In the genomic region with DNA sequence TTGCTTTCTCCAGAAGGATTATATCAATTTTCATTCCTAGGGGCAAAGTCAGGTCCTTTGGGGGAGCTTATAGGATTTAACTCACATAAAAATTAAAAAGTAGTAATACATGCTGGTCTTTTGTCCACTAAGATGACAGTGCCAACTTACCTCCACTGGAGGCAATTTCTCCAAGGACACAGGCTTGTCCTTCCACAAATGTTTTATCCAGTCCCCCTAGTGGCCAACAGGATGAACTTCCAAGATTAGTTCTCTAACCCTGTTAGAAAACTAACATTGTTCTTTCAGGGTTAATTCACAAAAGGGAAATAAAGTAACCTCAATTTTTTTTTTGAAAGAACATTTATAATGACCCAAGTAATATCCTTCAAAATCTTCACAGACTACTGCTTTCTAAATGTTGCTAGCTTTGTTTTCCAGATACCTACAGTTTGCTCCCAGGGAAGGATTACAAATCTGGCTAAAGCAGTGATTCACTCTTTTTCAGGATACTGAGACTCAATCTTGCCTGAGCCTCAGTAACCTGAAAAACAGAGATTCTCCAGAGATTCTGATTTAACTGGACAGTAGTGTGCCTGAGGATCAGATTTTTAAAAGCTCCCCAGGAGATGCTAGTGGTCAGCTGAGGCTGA, we compare ENCODE assay signal across 1 cellular context.
TF ChIP-seq lines count a peak whose summit lies in the region.

No MANE protein-coding gene starts in this region.

TF ChIP-seq in K562, 482 proteins besides CTCF, POLR2A, EP300 and RAD21 (continued from another document):
- TF ChIP-seq ESRRA (IDR thresholded peaks at IDR 0.05; ENCODE audit: borderline replicate concordance, low read depth): peak; percentile 83
- peak; percentile 65 for TF ChIP-seq SMC3 (conservative IDR thresholded peaks at IDR 0.05; ENCODE audit: insufficient read depth, low read depth, low read length)
- TF ChIP-seq RCOR1 (IDR thresholded peaks at IDR 0.05; ENCODE audit: borderline replicate concordance in 1 of 2, low read depth in 2 of 2, low read length in 2 of 2): peak in 1 of 2 experiments; percentile 6; a peak in 2 of 4 replicates
- peak; percentile 47; the same call in 1 of the 2 replicates for TF ChIP-seq ELF2 (CRISPR knock-in tag; IDR thresholded peaks at IDR 0.05)
- TF ChIP-seq MED1 (CRISPR knock-in tag; IDR thresholded peaks at IDR 0.05; ENCODE audit: borderline replicate concordance): no peak
- peak; percentile 91 to 93 for TF ChIP-seq KDM1A (IDR thresholded peaks at IDR 0.05)
- no peak for TF ChIP-seq TRIM28 (IDR thresholded peaks at IDR 0.05)
- TF ChIP-seq E2F3 (CRISPR knock-in tag; IDR thresholded peaks at IDR 0.05): no peak
- no peak for TF ChIP-seq MCM2 (IDR thresholded peaks at IDR 0.05; ENCODE audit: low read depth)
- TF ChIP-seq HDAC2 (IDR thresholded peaks at IDR 0.05): peak; percentile 73; the same call in 1 of the 2 replicates
- no peak for TF ChIP-seq ZNF133 (CRISPR knock-in tag; IDR thresholded peaks at IDR 0.05)
- TF ChIP-seq HCFC1 (IDR thresholded peaks at IDR 0.05; ENCODE audit: low read depth, low read length): 0 out of 2 replicates have a peak, but pooled peaks have one; percentile 20
- TF ChIP-seq HDAC1 (IDR thresholded peaks at IDR 0.05): peak in 1 of 2 experiments; percentile 54; a peak in 1 of 4 replicates
- TF ChIP-seq, protein P1, sequence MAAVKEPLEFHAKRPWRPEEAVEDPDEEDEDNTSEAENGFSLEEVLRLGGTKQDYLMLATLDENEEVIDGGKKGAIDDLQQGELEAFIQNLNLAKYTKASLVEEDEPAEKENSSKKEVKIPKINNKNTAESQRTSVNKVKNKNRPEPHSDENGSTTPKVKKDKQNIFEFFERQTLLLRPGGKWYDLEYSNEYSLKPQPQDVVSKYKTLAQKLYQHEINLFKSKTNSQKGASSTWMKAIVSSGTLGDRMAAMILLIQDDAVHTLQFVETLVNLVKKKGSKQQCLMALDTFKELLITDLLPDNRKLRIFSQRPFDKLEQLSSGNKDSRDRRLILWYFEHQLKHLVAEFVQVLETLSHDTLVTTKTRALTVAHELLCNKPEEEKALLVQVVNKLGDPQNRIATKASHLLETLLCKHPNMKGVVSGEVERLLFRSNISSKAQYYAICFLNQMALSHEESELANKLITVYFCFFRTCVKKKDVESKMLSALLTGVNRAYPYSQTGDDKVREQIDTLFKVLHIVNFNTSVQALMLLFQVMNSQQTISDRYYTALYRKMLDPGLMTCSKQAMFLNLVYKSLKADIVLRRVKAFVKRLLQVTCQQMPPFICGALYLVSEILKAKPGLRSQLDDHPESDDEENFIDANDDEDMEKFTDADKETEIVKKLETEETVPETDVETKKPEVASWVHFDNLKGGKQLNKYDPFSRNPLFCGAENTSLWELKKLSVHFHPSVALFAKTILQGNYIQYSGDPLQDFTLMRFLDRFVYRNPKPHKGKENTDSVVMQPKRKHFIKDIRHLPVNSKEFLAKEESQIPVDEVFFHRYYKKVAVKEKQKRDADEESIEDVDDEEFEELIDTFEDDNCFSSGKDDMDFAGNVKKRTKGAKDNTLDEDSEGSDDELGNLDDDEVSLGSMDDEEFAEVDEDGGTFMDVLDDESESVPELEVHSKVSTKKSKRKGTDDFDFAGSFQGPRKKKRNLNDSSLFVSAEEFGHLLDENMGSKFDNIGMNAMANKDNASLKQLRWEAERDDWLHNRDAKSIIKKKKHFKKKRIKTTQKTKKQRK (IDR thresholded peaks at IDR 0.05; ENCODE audit: borderline replicate concordance, low read depth, low read length): no peak
- TF ChIP-seq, protein P2, sequence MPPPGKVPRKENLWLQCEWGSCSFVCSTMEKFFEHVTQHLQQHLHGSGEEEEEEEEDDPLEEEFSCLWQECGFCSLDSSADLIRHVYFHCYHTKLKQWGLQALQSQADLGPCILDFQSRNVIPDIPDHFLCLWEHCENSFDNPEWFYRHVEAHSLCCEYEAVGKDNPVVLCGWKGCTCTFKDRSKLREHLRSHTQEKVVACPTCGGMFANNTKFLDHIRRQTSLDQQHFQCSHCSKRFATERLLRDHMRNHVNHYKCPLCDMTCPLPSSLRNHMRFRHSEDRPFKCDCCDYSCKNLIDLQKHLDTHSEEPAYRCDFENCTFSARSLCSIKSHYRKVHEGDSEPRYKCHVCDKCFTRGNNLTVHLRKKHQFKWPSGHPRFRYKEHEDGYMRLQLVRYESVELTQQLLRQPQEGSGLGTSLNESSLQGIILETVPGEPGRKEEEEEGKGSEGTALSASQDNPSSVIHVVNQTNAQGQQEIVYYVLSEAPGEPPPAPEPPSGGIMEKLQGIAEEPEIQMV (tag; conservative IDR thresholded peaks at IDR 0.05; ENCODE audit: low read depth): no peak
- TF ChIP-seq MAFF (IDR thresholded peaks at IDR 0.05; ENCODE audit: low read length): no peak
